Comparison of ENCODE assay signal across 14 cellular contexts in genomic region chr11:12113294-12113693, GRCh38. TPM values are rescaled to one million over a fixed set of nuclear protein-coding genes. Genes with fewer than 3 reads are reported as not detected.
DNase-seq lines count a peak whose midpoint lies in the region; TF ChIP-seq lines count a peak whose summit lies in the region.
"Had no signal": no experiment of that assay in that cellular context is flagged by ENCODE, and none has a peak within 500 bp of the region (broad histone marks: within the 10 kb centered on the region; RNA-seq: fewer than 3 reads in every experiment).

No MANE protein-coding gene starts in this region.

- no peak for DNase-seq in AG04449 (ENCODE audit: low read depth, low spot score)
- DNase-seq in Daoy (ENCODE audit: low read depth): peak; percentile 62
- DNase-seq in ascending aorta (ENCODE audit: low spot score in 2 of 2): no peak
- no peak for DNase-seq in hepatocyte (ENCODE audit: low spot score)
- no peak for DNase-seq in NCI-H1436 treated with DMSO at 0.1 percent for 48 hours (lab: John Stamatoyannopoulos, UW)
- no peak for DNase-seq in GM19238 (ENCODE audit: insufficient read length, low spot score)
- DNase-seq in EL: no peak
- no peak for DNase-seq in Peyer's patch
- DNase-seq: activated CD4-positive, alpha-beta T cell treated with anti-CD3 and anti-CD28 coated beads for 48 hours; activated naive CD4-positive, alpha-beta T cell treated with anti-CD3 and anti-CD28 coated beads for 36 hours; CD4-positive, alpha-beta T cell; H7; MM.1S; NCI-H345 had no signal

- CTCF ChIA-PET in AG04449 (lab: Yijun Ruan, JAX): interaction anchor here (0.8 to 1.1 kb wide), 2 partner anchors 65 to 167 kb away, joined by 3 read pairs; no protein-coding TSS in a partner anchor

- H3K27ac ChIP-seq in ascending aorta (peak overlapping the region; percentile 92 to 93), hepatocyte (peak overlapping the region; percentile 93), Peyer's patch (peak overlapping the region in 2 of 4 donors; percentile 89 to 96)

- H3K36me3 ChIP-seq in ascending aorta: peaks cover 0 to 18% of the 10 kb centered on the region in 2 donors
- H3K36me3 ChIP-seq in hepatocyte (replicated peaks; ENCODE audit: insufficient read depth, low read depth): no peaks in the 10 kb centered on the region
- peaks cover 0 to 6% (median 0%) of the 10 kb centered on the region in 3 donors for H3K36me3 ChIP-seq in Peyer's patch

- TF ChIP-seq POLR2A in Peyer's patch (IDR thresholded peaks at IDR 0.05): no peak

- intact Hi-C loops in ascending aorta (cut with DNase I): loop anchor here (10.0 kb wide), 1 partner anchor 58 kb away; no protein-coding TSS in a partner anchor

- no peak overlapping the region for H2AFZ ChIP-seq in hepatocyte

- peak overlapping the region; percentile 97 for H3K4me2 ChIP-seq in hepatocyte

- no peaks in the 10 kb centered on the region for H4K20me1 ChIP-seq in hepatocyte (ENCODE audit: insufficient read depth, poor library complexity, severe bottlenecking)

- 88% methylated on average over 8 of the region's 8 CpGs for WGBS in hepatocyte (ENCODE audit: low lambda C conversion rate, missing lambda C conversion rate)

- TF ChIP-seq CTCF in AG04449 (IDR thresholded peaks at IDR 0.05; ENCODE audit: insufficient read depth, low read length, missing control alignments) (no peak), ascending aorta (IDR thresholded peaks at IDR 0.05) (no peak), hepatocyte (IDR thresholded peaks at IDR 0.05; ENCODE audit: poor library complexity) (no peak), Peyer's patch (IDR thresholded peaks at IDR 0.05) (no peak)

- no peaks in the 10 kb centered on the region for H3K9me2 ChIP-seq in hepatocyte (replicated peaks; ENCODE audit: insufficient read depth)

- H3K27me3 ChIP-seq in ascending aorta: no peaks in the 10 kb centered on the region
- H3K27me3 ChIP-seq in hepatocyte: no peaks in the 10 kb centered on the region
- no peaks in the 10 kb centered on the region for H3K27me3 ChIP-seq in Peyer's patch

- no peaks in the 10 kb centered on the region for H3K9me3 ChIP-seq in ascending aorta
- H3K9me3 ChIP-seq in hepatocyte (ENCODE audit: low read depth): no peaks in the 10 kb centered on the region
- no peaks in the 10 kb centered on the region for H3K9me3 ChIP-seq in Peyer's patch

- POLR2A ChIA-PET in AG04449 (lab: Yijun Ruan, JAX): no interaction called here

- peaks cover 57% of the 10 kb centered on the region for H3K79me2 ChIP-seq in hepatocyte

- peak overlapping the region; percentile 4; the same call in 1 of the 2 replicates for H3K4me3 ChIP-seq in AG04449 (ENCODE audit: low read depth, low read length)
- peak overlapping the region; percentile 89 to 91 for H3K4me3 ChIP-seq in ascending aorta
- H3K4me3 ChIP-seq in hepatocyte: no peak overlapping the region
- H3K4me3 ChIP-seq in Peyer's patch: peak overlapping the region in 1 of 4 donors; percentile 12

- peaks cover 2 to 37% of the 10 kb centered on the region in 2 donors for H3K4me1 ChIP-seq in ascending aorta
- H3K4me1 ChIP-seq in hepatocyte (ENCODE audit: insufficient read depth): peaks cover 14% of the 10 kb centered on the region
- H3K4me1 ChIP-seq in Peyer's patch: peaks cover 0 to 50% (median 5%) of the 10 kb centered on the region in 4 donors

RNA-seq across cellular contexts. Expression of gene MICAL2, which starts 2.9 kb away (rescaled TPM):
- 135 and 178 TPM in 2 replicates for total RNA-seq in Daoy (2014; rRNA removed; shearing (Covaris generic))
- total RNA-seq in ascending aorta: 237 TPM
- total RNA-seq in hepatocyte: 55.6 and 56.0 TPM in 2 replicates
- polyA plus RNA-seq in hepatocyte: 36.8 and 55.8 TPM in 2 replicates
- total RNA-seq in Peyer's patch: 100 to 1,000 TPM; 109 to 197 (median 183) TPM
